19 cellular contexts compared by ENCODE assay signal in the genomic region with DNA sequence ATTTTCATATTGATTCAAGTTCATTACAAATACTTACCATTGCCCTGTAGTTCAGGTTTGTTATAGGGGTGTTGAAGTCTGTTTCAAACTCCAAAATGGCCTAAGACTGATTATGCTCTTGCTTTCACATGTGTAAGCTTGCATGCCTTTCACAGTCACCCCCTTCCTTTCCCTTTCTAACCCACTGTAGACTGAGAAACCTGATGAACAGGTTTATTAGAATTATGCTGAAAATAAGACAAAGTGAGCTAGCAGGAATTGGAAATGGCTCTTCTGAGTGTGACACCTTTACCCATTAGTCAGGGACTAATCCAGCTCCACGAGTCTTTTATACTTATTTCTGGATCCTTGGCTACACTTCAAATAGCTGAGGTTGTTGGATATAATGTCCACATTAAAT. TPM values are rescaled to one million over a fixed set of nuclear protein-coding genes. Genes with fewer than 3 reads are reported as not detected.
DNase-seq lines count a peak whose midpoint lies in the region; ATAC-seq and TF ChIP-seq lines count a peak whose summit lies in the region.
"Had no signal": no experiment of that assay in that cellular context is flagged by ENCODE, and none has a peak within 500 bp of the region (broad histone marks: within the 10 kb centered on the region; RNA-seq: fewer than 3 reads in every experiment).

No MANE protein-coding gene starts in this region.

- no peak overlapping the region for H3K27ac Mint-ChIP-seq in GM23338
- H3K27ac Mint-ChIP-seq in central memory CD8-positive, alpha-beta T cell (ENCODE audit: low read depth) = peak overlapping the region; percentile 4
- H3K27ac Mint-ChIP-seq: B cell had no signal

- H3K27me3 ChIP-seq in GM23338 (ENCODE audit: insufficient read depth) = no peaks in the 10 kb centered on the region

- H2AFZ ChIP-seq in GM23338 = no peak overlapping the region
- H2AFZ ChIP-seq: GM23248 had no signal

- no peaks in the 10 kb centered on the region for H3K36me3 ChIP-seq in GM23338 (ENCODE audit: insufficient read depth)

- ATAC-seq in GM23338 (no peak), GM18870 (IDR thresholded peaks at IDR 0.05; ENCODE audit: unreplicated experiment) (no peak), HG03565 (IDR thresholded peaks at IDR 0.05; ENCODE audit: unreplicated experiment) (no peak)
- no peak for ATAC-seq in central memory CD8-positive, alpha-beta T cell (replicated peaks; ENCODE audit: extremely low read depth, poor library complexity, severe bottlenecking)

- H3K27ac ChIP-seq in GM23338 (ENCODE audit: low read depth) = no peak overlapping the region
- H3K27ac ChIP-seq: GM23248 had no signal

- no peaks in the 10 kb centered on the region for H3K9me2 ChIP-seq in GM23338 (ENCODE audit: insufficient read depth)

- no peak overlapping the region for H3K4me3 Mint-ChIP-seq in GM23338
- no peak overlapping the region for H3K4me3 Mint-ChIP-seq in central memory CD8-positive, alpha-beta T cell
- H3K4me3 Mint-ChIP-seq: B cell had no signal

- peaks cover 5% of the 10 kb centered on the region; the same call in 2 of the 3 replicates for H3K4me1 Mint-ChIP-seq in GM23338
- H3K4me1 Mint-ChIP-seq in central memory CD8-positive, alpha-beta T cell = peaks cover 5% of the 10 kb centered on the region
- H3K4me1 Mint-ChIP-seq: B cell had no signal

- H3K4me2 ChIP-seq in GM23338 = no peak overlapping the region

- no peaks in the 10 kb centered on the region for H3K79me2 ChIP-seq in GM23338 (replicated peaks; ENCODE audit: insufficient read depth)

- H3F3A ChIP-seq in GM23338 (replicated peaks; ENCODE audit: low read depth) = no peaks in the 10 kb centered on the region

- no peaks in the 10 kb centered on the region for H4K20me1 ChIP-seq in GM23338 (replicated peaks; ENCODE audit: insufficient read depth)

- no peak overlapping the region for H3K4me3 ChIP-seq in GM23338
- H3K4me3 ChIP-seq: GM23248 had no signal

- peaks cover 3% of the 10 kb centered on the region for H3K27me3 Mint-ChIP-seq in GM23338 (ENCODE audit: insufficient read depth, low read depth, poor library complexity)
- no peaks in the 10 kb centered on the region for H3K27me3 Mint-ChIP-seq in central memory CD8-positive, alpha-beta T cell
- H3K27me3 Mint-ChIP-seq: B cell had no signal

- no peak for TF ChIP-seq CTCF in GM23338 (conservative IDR thresholded peaks at IDR 0.05; ENCODE audit: low read depth in 2 of 2)

- peak; percentile 10 for DNase-seq in GM23338 (ENCODE audit: low spot score)
- peak; percentile 4 for DNase-seq in HT-29 (ENCODE audit: low spot score)
- DNase-seq in central memory CD8-positive, alpha-beta T cell (ENCODE audit: low spot score in 2 of 2) = no peak
- peak; percentile 15 for DNase-seq in left kidney (ENCODE audit: low read depth, low spot score)
- no peak for DNase-seq in activated CD4-positive, alpha-beta T cell treated with anti-CD3 and anti-CD28 coated beads, Interleukin-2, amount 50 U/mL, for 48 hours
- DNase-seq: ACHN, COR-L47, GF-D8, GM23248, HCEC 1CT, MM.1S, NCI-H1092, NCI-H1436 treated with DMSO at 0.1 percent for 48 hours, NCI-H2029 treated with DMSO at 0.1 percent for 48 hours, NCI-H510A treated with DMSO at 0.1 percent for 48 hours, SW 1271 had no signal

- no peaks in the 10 kb centered on the region for H3K9me3 Mint-ChIP-seq in GM23338
- H3K9me3 Mint-ChIP-seq in central memory CD8-positive, alpha-beta T cell = no peaks in the 10 kb centered on the region

- no peaks in the 10 kb centered on the region for H3K36me3 Mint-ChIP-seq in GM23338 (ENCODE audit: low read depth)
- peaks cover 17% of the 10 kb centered on the region for H3K36me3 Mint-ChIP-seq in central memory CD8-positive, alpha-beta T cell (ENCODE audit: insufficient read depth)

- H3K4me1 ChIP-seq in GM23338 (ENCODE audit: insufficient read depth) = no peaks in the 10 kb centered on the region

TF ChIP-seq in GM23338, 12 proteins besides CTCF, POLR2A, EP300 and RAD21 (continues in another document):
- TF ChIP-seq EZH2 (IDR thresholded peaks at IDR 0.05; ENCODE audit: low read depth, unreplicated experiment) (no peak), ZNF114 (CRISPR knock-in tag; IDR thresholded peaks at IDR 0.05) (no peak), ETS1 (IDR thresholded peaks at IDR 0.05) (no peak), POLR2AphosphoS5 (IDR thresholded peaks at IDR 0.05; ENCODE audit: low read depth) (no peak), CREB1 (CRISPR knock-in tag; IDR thresholded peaks at IDR 0.05; ENCODE audit: low read depth) (no peak), ZNF462 (CRISPR knock-in tag; IDR thresholded peaks at IDR 0.05) (no peak), ZNF331 (CRISPR knock-in tag; IDR thresholded peaks at IDR 0.05; ENCODE audit: low read depth) (no peak), STAT1 (IDR thresholded peaks at IDR 0.05; ENCODE audit: unreplicated experiment) (no peak), NANOG (IDR thresholded peaks at IDR 0.05; ENCODE audit: borderline replicate concordance) (no peak), EZH2phosphoT487 (IDR thresholded peaks at IDR 0.05; ENCODE audit: unreplicated experiment) (no peak), JUNB (IDR thresholded peaks at IDR 0.05; ENCODE audit: unreplicated experiment) (no peak)

RNA-seq across cellular contexts. Expression of gene FBXO33, which starts 38.9 kb away (rescaled TPM):
- 13.1 and 13.4 TPM in 2 replicates for total RNA-seq in GM23338 (2014; rRNA removed; shearing (Covaris generic))
- 6.7 and 7.0 TPM in 2 replicates for polyA plus RNA-seq in GM23338 (2016; fragmentation: Nextera tagmentation; extraction: Ambion mirVana)
- total RNA-seq in HT-29 (2014; rRNA removed; shearing (Covaris generic)) = 13.4 and 17.1 TPM in 2 replicates

Comparison
In these comparisons a context has a peak if more than half of its experiments do, and no peak if none do; other contexts are left out.
1. DNase-seq: peak in GM23338 (single experiment), HT-29 (single experiment) and left kidney (single experiment); none in central memory CD8-positive, alpha-beta T cell (0 of 2) and activated CD4-positive, alpha-beta T cell treated with anti-CD3 and anti-CD28 coated beads, Interleukin-2, amount 50 U/mL, for 48 hours (0 of 2).